14 cellular contexts compared by ENCODE assay signal in genomic region chr17:66431080-66431795, GRCh38.
DNase-seq lines count a peak whose midpoint lies in the region; ATAC-seq and TF ChIP-seq lines count a peak whose summit lies in the region.
"Had no signal": no experiment of that assay in that cellular context is flagged by ENCODE, and none has a peak within 500 bp of the region (broad histone marks: within the 10 kb centered on the region; RNA-seq: fewer than 3 reads in every experiment).

No MANE protein-coding gene starts in this region.

- BruUV-seq in MCF 10A (replicated peaks; lab: Mats Ljungman, UMichigan) = no TSS peak

- H2AFZ ChIP-seq in neuronal stem cell (ENCODE audit: low read length) (no peak overlapping the region), MM.1S (ENCODE audit: low read length) (no peak overlapping the region)
- H2AFZ ChIP-seq: hepatocyte had no signal

- no peak overlapping the region for H2BK12ac ChIP-seq in neuronal stem cell (ENCODE audit: low read length)

- in situ Hi-C loops in gastrocnemius medialis (cut with MboI; ENCODE audit: low sequenced_read_pairs in 4 of 4) = no loop called here

- POLR2A ChIA-PET in MCF 10A (lab: Yijun Ruan, JAX) = interaction anchor here (0.7 to 2.6 kb wide), 16 partner anchors 10 to 130 kb away, joined by 3 to 20 read pairs (median 4); partner anchors contain the start of gene PRKCA

- no peak overlapping the region for H3K18ac ChIP-seq in neuronal stem cell (ENCODE audit: low read length)

- peaks cover 82% of the 10 kb centered on the region for H3K79me2 ChIP-seq in MM.1S (ENCODE audit: low read length)

- H3K9me2 ChIP-seq in MM.1S (replicated peaks; ENCODE audit: insufficient read depth, low read length) = no peaks in the 10 kb centered on the region

- no peak overlapping the region for H3K23ac ChIP-seq in neuronal stem cell (ENCODE audit: low read depth, low read length, poor library complexity)

- H3K9me3 Mint-ChIP-seq in MCF 10A (ENCODE audit: unreplicated experiment) = peaks cover 3% of the 10 kb centered on the region
- H3K9me3 Mint-ChIP-seq: T-cell had no signal

- CTCF ChIA-PET in MCF 10A (lab: Yijun Ruan, JAX) = interaction anchor here (0.6 to 1.5 kb wide), 4 partner anchors 16 to 1322 kb away, joined by 3 to 4 read pairs (median 3); no protein-coding TSS in a partner anchor

- H3K27ac ChIP-seq in right lobe of liver = no peak overlapping the region
- H3K27ac ChIP-seq in neuronal stem cell (replicated peaks; ENCODE audit: low read length) = no peak overlapping the region
- no peak overlapping the region for H3K27ac ChIP-seq in gastrocnemius medialis
- H3K27ac ChIP-seq in MM.1S (ENCODE audit: low read length) = no peak overlapping the region

- peaks cover 0 to 5% (median 0%) of the 10 kb centered on the region in 4 donors for H3K4me1 ChIP-seq in right lobe of liver
- H3K4me1 ChIP-seq in neuronal stem cell (ENCODE audit: control insufficient read depth in 2 of 2, insufficient read depth in 1 of 2, low read depth in 1 of 2, low read length in 2 of 2) = peaks cover 0 to 14% of the 10 kb centered on the region in 2 donors
- H3K4me1 ChIP-seq in gastrocnemius medialis = no peaks in the 10 kb centered on the region
- peaks cover 46% of the 10 kb centered on the region for H3K4me1 ChIP-seq in MM.1S (ENCODE audit: low read length)

- H3K9me3 ChIP-seq in right lobe of liver (no peaks in the 10 kb centered on the region), neuronal stem cell (replicated peaks in 1 of 2; ENCODE audit: control insufficient read depth in 2 of 2, insufficient read depth in 1 of 2, low read depth in 1 of 2, low read length in 2 of 2) (no peaks in the 10 kb centered on the region), gastrocnemius medialis (no peaks in the 10 kb centered on the region), MM.1S (replicated peaks; ENCODE audit: insufficient read depth, low read length) (no peaks in the 10 kb centered on the region)

- H3K4me3 Mint-ChIP-seq in MCF 10A (ENCODE audit: unreplicated experiment) = peak overlapping the region; percentile 67
- H3K4me3 Mint-ChIP-seq: B cell, T-cell had no signal

- no peak overlapping the region for H2AK5ac ChIP-seq in neuronal stem cell (ENCODE audit: low read depth, low read length)

- H2BK120ac ChIP-seq in neuronal stem cell (ENCODE audit: low read depth, low read length) = no peak overlapping the region

- no peak overlapping the region for H3K9ac ChIP-seq in neuronal stem cell (ENCODE audit: low read depth, low read length, poor library complexity)
- no peak overlapping the region for H3K9ac ChIP-seq in MM.1S (ENCODE audit: low read length)

- H3K27me3 ChIP-seq in right lobe of liver (no peaks in the 10 kb centered on the region), neuronal stem cell (ENCODE audit: control insufficient read depth in 3 of 3, insufficient read depth in 3 of 3, low read depth in 1 of 3, low read length in 3 of 3) (no peaks in the 10 kb centered on the region), gastrocnemius medialis (no peaks in the 10 kb centered on the region), MM.1S (replicated peaks; ENCODE audit: insufficient read depth, low read length) (no peaks in the 10 kb centered on the region)
- H3K27me3 ChIP-seq: hepatocyte had no signal

- ATAC-seq in right lobe of liver = peak; percentile 59 to 66 (median 62)
- ATAC-seq in gastrocnemius medialis = no peak
- ATAC-seq: T-cell had no signal

- H3K4me2 ChIP-seq in neuronal stem cell (ENCODE audit: insufficient read depth, low read length, poor library complexity, severe bottlenecking) (no peak overlapping the region), MM.1S (ENCODE audit: low read depth, low read length) (no peak overlapping the region)
- H3K4me2 ChIP-seq: hepatocyte had no signal

- no peak overlapping the region for H3K14ac ChIP-seq in neuronal stem cell (ENCODE audit: low read length)

- DNase-seq in AG10803 (ENCODE audit: low read depth) (peak; percentile 21), NB4 (ENCODE audit: low read depth) (peak; percentile 35), MCF 10A (ENCODE audit: unreplicated experiment) (no peak), right lobe of liver (no peak), neuronal stem cell (ENCODE audit: low spot score) (no peak), gastrocnemius medialis (no peak), MM.1S (no peak), germinal center (ENCODE audit: low spot score) (no peak)
- DNase-seq: activated gamma-delta T cell treated with Interleukin-2 at 50 U/mL for 16 hours, NCI-H1436, NCI-H82, T-cell had no signal

- no peaks in the 10 kb centered on the region for H3K27me3 Mint-ChIP-seq in MCF 10A (ENCODE audit: insufficient read depth, unreplicated experiment)
- H3K27me3 Mint-ChIP-seq: T-cell had no signal

- H3K4ac ChIP-seq in neuronal stem cell (ENCODE audit: low read length) = no peak overlapping the region

- no peak overlapping the region for H4K91ac ChIP-seq in neuronal stem cell (ENCODE audit: low read depth, low read length, poor library complexity)

- H3K27ac Mint-ChIP-seq in MCF 10A (ENCODE audit: low read depth, unreplicated experiment) = peak overlapping the region; percentile 95
- H3K27ac Mint-ChIP-seq: B cell, T-cell had no signal

- H3K79me1 ChIP-seq in neuronal stem cell (ENCODE audit: low read depth, low read length) = no peaks in the 10 kb centered on the region

- H2BK15ac ChIP-seq in neuronal stem cell (ENCODE audit: low read length) = no peak overlapping the region

- intact Hi-C loops in MCF 10A (cut with micrococcal nuclease) (loop anchor here (10.0 kb wide), 2 partner anchors 126 to 134 kb away; partner anchors contain the start of gene PRKCA), right lobe of liver (cut with DNase I) (no loop called here), gastrocnemius medialis (cut with DNase I; ENCODE audit: low total_unique reads) (no loop called here)

- no peaks in the 10 kb centered on the region for H3K36me3 Mint-ChIP-seq in MCF 10A (ENCODE audit: insufficient read depth, unreplicated experiment)
- H3K36me3 Mint-ChIP-seq: T-cell had no signal

- TF ChIP-seq CTCF in AG10803 (conservative IDR thresholded peaks at IDR 0.05; ENCODE audit: low read length) (no peak), NB4 (IDR thresholded peaks at IDR 0.05; ENCODE audit: low read depth, low read length) (no peak), MCF 10A (IDR thresholded peaks at IDR 0.05; ENCODE audit: unreplicated experiment) (no peak), right lobe of liver (IDR thresholded peaks at IDR 0.05) (no peak), gastrocnemius medialis (IDR thresholded peaks at IDR 0.05 in 4 of 5, conservative IDR thresholded peaks at IDR 0.05 in 1 of 5) (no peak), MM.1S (IDR thresholded peaks at IDR 0.05; ENCODE audit: low read length) (no peak)

- WGBS in right lobe of liver (ENCODE audit: insufficient coverage, low coverage, low lambda C conversion rate, missing lambda C conversion rate) = 84% methylated on average over 8 of the region's 8 CpGs
- no CpG with 5 or more reads among the region's 8 CpGs for WGBS in neuronal stem cell (ENCODE audit: extremely low coverage in 2 of 2, insufficient read length in 2 of 2, insufficient replicate concordance in 1 of 2), 2 donors

- H3F3A ChIP-seq in MM.1S (ENCODE audit: insufficient read depth, low read length) = no peaks in the 10 kb centered on the region

- H3K36me3 ChIP-seq in right lobe of liver (no peaks in the 10 kb centered on the region), neuronal stem cell (replicated peaks in 1 of 2; ENCODE audit: control insufficient read depth in 2 of 2, insufficient read depth in 2 of 2, low read length in 2 of 2) (no peaks in the 10 kb centered on the region), gastrocnemius medialis (no peaks in the 10 kb centered on the region), MM.1S (replicated peaks; ENCODE audit: insufficient read depth, low read length) (no peaks in the 10 kb centered on the region)

- no peak overlapping the region for H4K8ac ChIP-seq in neuronal stem cell (ENCODE audit: low read depth, low read length)

- H2BK5ac ChIP-seq in neuronal stem cell (ENCODE audit: low read length) = no peak overlapping the region

- no peaks in the 10 kb centered on the region for H4K20me1 ChIP-seq in MM.1S (ENCODE audit: insufficient read depth, low read length)

- no peak overlapping the region for H3K4me3 ChIP-seq in AG10803 (ENCODE audit: low read length)
- H3K4me3 ChIP-seq in NB4 (ENCODE audit: low read depth, low read length) = no peak overlapping the region
- no peak overlapping the region for H3K4me3 ChIP-seq in right lobe of liver
- no peak overlapping the region for H3K4me3 ChIP-seq in neuronal stem cell (ENCODE audit: low read length in 2 of 2)
- no peak overlapping the region for H3K4me3 ChIP-seq in gastrocnemius medialis
- H3K4me3 ChIP-seq in MM.1S (ENCODE audit: low read length) = no peak overlapping the region
- H3K4me3 ChIP-seq: hepatocyte had no signal

- peaks cover 23% of the 10 kb centered on the region for H3K4me1 Mint-ChIP-seq in MCF 10A (ENCODE audit: insufficient read depth, unreplicated experiment)
- H3K4me1 Mint-ChIP-seq: B cell had no signal

- no peak for TF ChIP-seq POLR2A in NB4 (IDR thresholded peaks at IDR 0.05; ENCODE audit: extremely low read depth, insufficient read length)
- TF ChIP-seq POLR2A in right lobe of liver (IDR thresholded peaks at IDR 0.05) = no peak
- TF ChIP-seq POLR2A in gastrocnemius medialis (IDR thresholded peaks at IDR 0.05) = no peak

Comparison
In these comparisons a context has a peak if more than half of its experiments do, and no peak if none do; other contexts are left out.
1. DNase-seq: peak in AG10803 (single experiment) and NB4 (single experiment); none in MCF 10A (single experiment), right lobe of liver (0 of 3), neuronal stem cell (single experiment), gastrocnemius medialis (0 of 2), MM.1S (single experiment) and germinal center (single experiment).
2. ATAC-seq: peak in right lobe of liver (4 of 4); none in gastrocnemius medialis (0 of 2).